8 cellular contexts compared by ENCODE assay signal in genomic region chr13:79392882-79393563, GRCh38. TPM values are rescaled to one million over a fixed set of nuclear protein-coding genes. Genes with fewer than 3 reads are reported as not detected.
DNase-seq lines count a peak whose midpoint lies in the region; ATAC-seq and TF ChIP-seq lines count a peak whose summit lies in the region.

No MANE protein-coding gene starts in this region.

- peaks cover 33% of the 10 kb centered on the region for H3K36me3 ChIP-seq in SU-DHL-6 (ENCODE audit: low read length)

- no peaks in the 10 kb centered on the region for H3K27me3 ChIP-seq in SU-DHL-6 (ENCODE audit: low read length)

- DNase-seq in ACHN (peak; percentile 39), iris pigment epithelial cell (ENCODE audit: low read depth) (peak; percentile 67), mesenteric fat pad (ENCODE audit: low spot score) (no peak)

- H3K9me3 ChIP-seq in SU-DHL-6 (ENCODE audit: insufficient read depth, low read length): peaks cover 7% of the 10 kb centered on the region; the same call in 1 of the 2 replicates

- H3K79me2 ChIP-seq in SU-DHL-6 (ENCODE audit: insufficient read depth, low read length): peaks cover 93% of the 10 kb centered on the region

- H3K4me2 ChIP-seq in SU-DHL-6 (ENCODE audit: low read depth, low read length, poor library complexity, severe bottlenecking): peak overlapping the region; percentile 58

- no peak for TF ChIP-seq CTCF in SU-DHL-6 (IDR thresholded peaks at IDR 0.05; ENCODE audit: insufficient read depth, low read length, poor library complexity, severe bottlenecking)

- no peak overlapping the region for H2AFZ ChIP-seq in SU-DHL-6 (ENCODE audit: low read depth, low read length, severe bottlenecking)

- no peak overlapping the region for H3K4me3 ChIP-seq in SU-DHL-6 (ENCODE audit: insufficient read depth, low read length, poor library complexity, severe bottlenecking)

- H3K9me2 ChIP-seq in SU-DHL-6 (replicated peaks; ENCODE audit: insufficient read depth, low read length): no peaks in the 10 kb centered on the region

- in situ Hi-C loops in ACHN (cut with HindIII; ENCODE audit: low pct_ligation_motif_present, low pct_unique_long_range_greater_than_20kb, low sequenced_read_pairs): no loop called here

- 0 out of 2 replicates have a peak overlapping the region, but pooled peaks have one; percentile 13 for H3K9ac ChIP-seq in SU-DHL-6 (ENCODE audit: low read length)

- ATAC-seq in GM18505 (IDR thresholded peaks at IDR 0.05; ENCODE audit: unreplicated experiment): peak; percentile 50
- peak; percentile 43 for ATAC-seq in HG03103 (IDR thresholded peaks at IDR 0.05; ENCODE audit: low read depth, unreplicated experiment)
- ATAC-seq in HG03439 (IDR thresholded peaks at IDR 0.05; ENCODE audit: unreplicated experiment): no peak
- ATAC-seq in HG03457 (IDR thresholded peaks at IDR 0.05; ENCODE audit: unreplicated experiment): no peak

- peaks cover 37% of the 10 kb centered on the region for H4K20me1 ChIP-seq in SU-DHL-6 (ENCODE audit: low read depth, low read length)

- H3F3A ChIP-seq in SU-DHL-6 (ENCODE audit: insufficient read depth): peaks cover 34% of the 10 kb centered on the region

- peak overlapping the region; percentile 66 for H3K27ac ChIP-seq in SU-DHL-6 (ENCODE audit: low read depth, low read length)

- TF ChIP-seq POLR2A in GM18505 (IDR thresholded peaks at IDR 0.05; ENCODE audit: borderline replicate concordance, extremely low read depth, insufficient read depth, insufficient read length): no peak

RNA-seq across cellular contexts. Expression of gene RBM26, which starts 13.0 kb away (rescaled TPM):
- total RNA-seq in mesenteric fat pad: 32.2 TPM

Comparison
In these comparisons a context has a peak if more than half of its experiments do, and no peak if none do; other contexts are left out.
1. ATAC-seq: peak in GM18505 (single experiment) and HG03103 (single experiment); none in HG03439 (single experiment) and HG03457 (single experiment).